ENCODE assay signal across 8 cellular contexts in the genomic region with DNA sequence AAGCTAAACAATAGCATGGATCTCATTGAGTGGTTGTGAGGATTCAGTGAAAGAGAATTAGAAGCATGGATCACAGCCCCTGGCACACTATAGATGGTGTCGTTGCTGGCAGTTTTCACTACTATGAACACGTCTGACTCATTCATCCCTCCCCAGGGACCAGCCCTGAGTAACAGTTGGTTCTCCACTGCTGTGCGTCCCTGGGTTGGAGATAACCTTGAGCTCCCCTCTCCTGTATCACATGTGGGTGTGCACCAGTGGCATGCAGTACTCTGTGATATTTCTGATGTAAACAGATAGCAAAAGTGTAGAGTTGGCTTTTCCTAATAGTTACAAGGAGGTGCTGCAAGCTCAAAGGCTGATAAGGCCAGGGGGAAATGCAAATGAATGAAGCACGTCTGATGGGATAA. TPM values are rescaled to one million over a fixed set of nuclear protein-coding genes. Genes with fewer than 3 reads are reported as not detected.
A peak's percentile ranks its signal among the peaks of the same experiment; 100 is the strongest.
DNase-seq lines count a peak whose midpoint lies in the region; ATAC-seq and TF ChIP-seq lines count a peak whose summit lies in the region.

No MANE protein-coding gene starts in this region.

- H3K4me3 ChIP-seq in breast epithelium, result no peak overlapping the region
- H3K4me3 ChIP-seq in testis, result no peak overlapping the region

- H3K27me3 ChIP-seq in breast epithelium, result no peaks in the 10 kb centered on the region
- H3K27me3 ChIP-seq in testis, result no peaks in the 10 kb centered on the region

- TF ChIP-seq POLR2A in breast epithelium (IDR thresholded peaks at IDR 0.05) (no peak), testis (IDR thresholded peaks at IDR 0.05) (no peak)

- WGBS in testis, 2 donors, result 30 to 42% methylated on average over 4 of the region's 4 CpGs

- intact Hi-C loops in breast epithelium (cut with DNase I; ENCODE audit: low total_unique reads), result no loop called here
- intact Hi-C loops in testis (cut with DNase I; ENCODE audit: low total_unique reads), result no loop called here
- intact Hi-C loops in posterior cingulate gyrus (cut with DNase I), result no loop called here

- TF ChIP-seq CTCF in breast epithelium (IDR thresholded peaks at IDR 0.05) (no peak), testis (IDR thresholded peaks at IDR 0.05) (no peak)

- H3K9me3 ChIP-seq in breast epithelium (no peaks in the 10 kb centered on the region), testis (no peaks in the 10 kb centered on the region)

- peaks cover 0 to 5% of the 10 kb centered on the region in 2 donors for H3K4me1 ChIP-seq in breast epithelium
- H3K4me1 ChIP-seq in testis, result peaks cover 44% of the 10 kb centered on the region

- peak; percentile 57 for DNase-seq in stimulated activated CD4-positive, alpha-beta T cell treated with anti-CD3 and anti-CD28 coated beads, Interleukin-1b, Interleukin-23, amount 100 ng/mL, for 48 hours
- DNase-seq in stimulated activated CD4-positive, alpha-beta T cell treated with anti-CD3 and anti-CD28 coated beads, Interleukin-12 subunit alpha, Interleukin-12 subunit beta, amount 100 ng/mL, for 4 hours, result no peak
- DNase-seq in breast epithelium (ENCODE audit: low spot score in 2 of 2) (no peak), testis (peak; percentile 72), posterior cingulate gyrus (no peak), D341Med (ENCODE audit: low spot score) (no peak)
- no peak for DNase-seq in stimulated activated naive CD4-positive, alpha-beta T cell (lab: John Stamatoyannopoulos, UW)

- H3K36me3 ChIP-seq in breast epithelium (no peaks in the 10 kb centered on the region), testis (ENCODE audit: low read depth, missing control alignments) (no peaks in the 10 kb centered on the region)

- peak overlapping the region; percentile 88 to 91 for H3K27ac ChIP-seq in breast epithelium
- H3K27ac ChIP-seq in testis, result peak overlapping the region in 1 of 2 donors; percentile 76

- peak; percentile 58 for ATAC-seq in HG03460 (IDR thresholded peaks at IDR 0.05; ENCODE audit: unreplicated experiment)

RNA-seq across cellular contexts. Expression of gene LCP2, which starts 8.8 kb away (rescaled TPM):
- total RNA-seq in breast epithelium (10 to 100 TPM; 15.4 to 41.4 (median 21.8) TPM), testis (10 to 100 TPM in 1 of 2 donors, 1 to 10 TPM in 1; 8.6 to 11.5 TPM)
- polyA plus RNA-seq in testis (ENCODE audit: insufficient read depth, low read depth, low replicate concordance), result 14.2 TPM

Comparison
In these comparisons a context has a peak if more than half of its experiments do, and no peak if none do; other contexts are left out.
1. DNase-seq: peak in stimulated activated CD4-positive, alpha-beta T cell treated with anti-CD3 and anti-CD28 coated beads, Interleukin-1b, Interleukin-23, amount 100 ng/mL, for 48 hours (single experiment) and testis (single experiment); none in stimulated activated CD4-positive, alpha-beta T cell treated with anti-CD3 and anti-CD28 coated beads, Interleukin-12 subunit alpha, Interleukin-12 subunit beta, amount 100 ng/mL, for 4 hours (single experiment), breast epithelium (0 of 2), stimulated activated naive CD4-positive, alpha-beta T cell (0 of 6), posterior cingulate gyrus (0 of 10) and D341Med (single experiment).